In the genomic region with DNA sequence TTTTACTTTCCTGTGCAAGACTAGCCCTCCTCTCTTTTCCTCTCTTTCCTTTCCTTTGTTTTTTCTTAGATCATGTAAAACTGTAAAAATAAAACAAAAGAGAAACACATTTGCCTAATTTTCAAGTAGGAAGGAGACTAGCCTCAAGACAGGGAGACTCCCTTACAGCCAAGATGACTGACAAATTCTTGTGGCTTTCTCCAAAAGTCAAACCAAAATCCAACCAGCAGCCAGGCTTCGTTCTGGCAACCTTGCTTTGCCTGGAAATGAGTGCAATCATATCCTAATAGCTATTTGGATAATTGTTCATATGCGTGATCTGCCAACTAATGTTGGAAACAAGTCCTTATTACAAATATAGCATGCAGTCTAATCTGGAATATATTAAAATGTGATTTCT, we compare ENCODE assay signal across 12 cellular contexts.
"Had no signal": no experiment of that assay in that cellular context is flagged by ENCODE, and none has a peak within 500 bp of the region (broad histone marks: within the 10 kb centered on the region; RNA-seq: fewer than 3 reads in every experiment).

No MANE protein-coding gene starts in this region.

- H3K9me3 ChIP-seq: ovary, stomach, tibial artery, vagina had no signal

- ATAC-seq: T-cell had no signal

- H3K4me3 ChIP-seq: ovary, stomach, tibial artery, vagina had no signal

- H3K36me3 ChIP-seq: brain microvascular endothelial cell, ovary, stomach, tibial artery, vagina had no signal

- H3K27ac ChIP-seq: brain microvascular endothelial cell, ovary, stomach, tibial artery, vagina had no signal

- H3K4me1 ChIP-seq: stomach, tibial artery, vagina had no signal

- DNase-seq: activated CD4-positive, alpha-beta memory T cell treated with anti-CD3 and anti-CD28 coated beads for 36 hours; activated naive CD4-positive, alpha-beta T cell; foreskin melanocyte; head of caudate nucleus; ovary; stimulated activated CD4-positive, alpha-beta T cell treated with anti-CD3 and anti-CD28 coated beads, Interleukin-4, amount 100 ng/mL, for 4 hours; stomach; T-cell; T1000; tibial artery had no signal

- H3K27me3 ChIP-seq: brain microvascular endothelial cell, ovary, stomach, tibial artery, vagina had no signal
